In genomic region chr20:41136695-41137411, GRCh38 we compare ENCODE assay signal across 8 cellular contexts. TPM values are rescaled to one million over a fixed set of nuclear protein-coding genes. Genes with fewer than 3 reads are reported as not detected.
DNase-seq lines count a peak whose midpoint lies in the region; ATAC-seq and TF ChIP-seq lines count a peak whose summit lies in the region.

No MANE protein-coding gene starts in this region.

- peak; percentile 30 for ATAC-seq in GM18861 (IDR thresholded peaks at IDR 0.05; ENCODE audit: unreplicated experiment)
- peak; percentile 44 for ATAC-seq in HG03097 (IDR thresholded peaks at IDR 0.05; ENCODE audit: low FRiP score, unreplicated experiment)
- peak; percentile 86 for ATAC-seq in left colon

- no peak for TF ChIP-seq CTCF in choroid plexus epithelial cell (conservative IDR thresholded peaks at IDR 0.05; ENCODE audit: low read depth, low read length)

- peak; percentile 77 for DNase-seq in ACHN
- DNase-seq in NCI-H226, result peak; percentile 65
- DNase-seq in activated CD4-positive, alpha-beta T cell treated with anti-CD3 and anti-CD28 coated beads for 24 hours (ENCODE audit: low read depth in 2 of 2), result peak; percentile 79 to 82
- peak; percentile 82 for DNase-seq in choroid plexus epithelial cell (ENCODE audit: low read depth)
- DNase-seq in left colon, result peak; percentile 89 to 94
- peak; percentile 75 to 85 (median 81) for DNase-seq in stimulated activated CD4-positive, alpha-beta T cell treated with anti-CD3 and anti-CD28 coated beads, Interleukin-1b, Interleukin-23, amount 100 ng/mL, for 24 hours (ENCODE audit: low read depth in 4 of 4, low spot score in 1 of 4)

- in situ Hi-C loops in ACHN (cut with HindIII; ENCODE audit: low pct_ligation_motif_present, low pct_unique_long_range_greater_than_20kb, low sequenced_read_pairs), result no loop called here

- peak overlapping the region; percentile 84 for H3K4me3 ChIP-seq in choroid plexus epithelial cell (ENCODE audit: low read depth, low read length)

- intact Hi-C loops in left colon (cut with DNase I, micrococcal nuclease), result no loop called here

RNA-seq across cellular contexts. Expression of gene PLCG1, which starts 0.5 kb away (rescaled TPM):
- total RNA-seq in left colon, result 10 to 100 TPM; 58.0 to 74.7 TPM

Comparison
In these comparisons a context has a peak if more than half of its experiments do, and no peak if none do; other contexts are left out.
1. Peak in every context shown above with its lines: DNase-seq, ATAC-seq and H3K4me3 ChIP-seq.
2. ATAC-seq: peak in every context shown above with its lines; median percentile 86 in left colon; 44 in HG03097; 30 in GM18861.